In genomic region chr19:38543286-38543806, GRCh38 we compare ENCODE assay signal across 1 cellular context.
A peak's percentile ranks its signal among the peaks of the same experiment; 100 is the strongest.
TF ChIP-seq lines count a peak whose summit lies in the region.

No MANE protein-coding gene starts in this region.

TF ChIP-seq in HEK293, 187 proteins besides CTCF, POLR2A, EP300 and RAD21 (continued from another document):
- TF ChIP-seq ZNF843 (tag by site-specific recombination; IDR thresholded peaks at IDR 0.05) (no peak), ZNF274 (IDR thresholded peaks at IDR 0.05; ENCODE audit: low read length) (no peak), ZNF274 (tag by site-specific recombination; IDR thresholded peaks at IDR 0.05; ENCODE audit: borderline replicate concordance) (no peak), MYNN (tag by site-specific recombination; IDR thresholded peaks at IDR 0.05; ENCODE audit: borderline replicate concordance) (no peak), ZNF138 (tag by site-specific recombination; IDR thresholded peaks at IDR 0.05; ENCODE audit: borderline replicate concordance) (no peak), ZNF146 (tag by site-specific recombination; IDR thresholded peaks at IDR 0.05) (peak; percentile 3; the same call in 1 of the 2 replicates), ZBTB48 (tag by site-specific recombination; IDR thresholded peaks at IDR 0.05) (peak; percentile 55; the same call in 1 of the 2 replicates), ZNF571 (tag by site-specific recombination; IDR thresholded peaks at IDR 0.05) (no peak), ZNF449 (tag by site-specific recombination; IDR thresholded peaks at IDR 0.05) (no peak), ZNF426 (tag by site-specific recombination; IDR thresholded peaks at IDR 0.05) (no peak), ZFHX2 (tag by site-specific recombination; conservative IDR thresholded peaks at IDR 0.05) (no peak), ZBTB49 (tag by site-specific recombination; IDR thresholded peaks at IDR 0.05; ENCODE audit: low read depth) (no peak), ZNF639 (tag by site-specific recombination; IDR thresholded peaks at IDR 0.05) (no peak), EGR2 (tag by site-specific recombination; IDR thresholded peaks at IDR 0.05; ENCODE audit: low read depth) (no peak), ZNF354C (tag by site-specific recombination; IDR thresholded peaks at IDR 0.05; ENCODE audit: borderline replicate concordance, low read depth) (no peak)
